24 cellular contexts compared by ENCODE assay signal in the genomic region with DNA sequence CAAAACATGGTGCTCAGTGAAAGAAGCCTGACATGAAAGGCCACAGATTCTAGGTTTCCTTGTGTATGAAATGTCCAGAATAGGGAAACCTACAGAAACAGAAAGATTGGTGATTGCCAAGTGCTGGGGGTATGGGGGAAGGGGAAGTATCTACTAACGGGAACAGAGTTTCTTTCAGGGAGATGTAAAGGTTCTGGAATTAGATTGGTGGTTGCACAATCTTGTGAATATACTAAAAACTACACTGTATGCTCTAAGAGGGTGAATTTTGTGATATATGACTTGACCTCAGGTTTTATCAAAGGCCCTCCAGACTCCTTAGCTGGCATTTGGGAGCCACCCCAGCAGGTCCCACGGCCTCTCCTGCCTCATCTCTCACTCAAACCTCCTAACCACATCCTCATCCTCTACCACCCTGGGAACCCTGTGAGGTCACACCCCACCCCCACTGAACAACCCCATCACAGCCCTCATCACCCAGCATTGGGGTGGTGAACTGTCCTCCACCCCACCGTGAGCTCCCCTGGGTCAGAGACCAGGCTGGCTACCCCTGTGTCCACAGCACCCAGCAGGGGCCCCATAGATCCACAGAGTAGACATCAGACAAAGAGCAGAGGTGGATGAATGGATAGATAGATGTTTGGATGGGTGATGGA.
DNase-seq lines count a peak whose midpoint lies in the region; ATAC-seq lines count a peak whose summit lies in the region.
"Had no signal": no experiment of that assay in that cellular context is flagged by ENCODE, and none has a peak within 500 bp of the region (broad histone marks: within the 10 kb centered on the region; RNA-seq: fewer than 3 reads in every experiment).

No MANE protein-coding gene starts in this region.

- H3K4me1 Mint-ChIP-seq in activated naive CD8-positive, alpha-beta T cell treated with anti-CD3 and anti-CD28 coated beads, Interleukin-2, amount 10 ng/mL, durations not matched to agents 7 days and 5 days: peaks cover 8% of the 10 kb centered on the region
- peaks cover 2% of the 10 kb centered on the region for H3K4me1 Mint-ChIP-seq in activated naive CD8-positive, alpha-beta T cell treated with anti-CD3 and anti-CD28 coated beads for 36 hours
- peaks cover 9 to 11% of the 10 kb centered on the region in 2 donors for H3K4me1 Mint-ChIP-seq in effector memory CD8-positive, alpha-beta T cell (ENCODE audit: low read depth in 2 of 2)
- peaks cover 0 to 6% (median 2%) of the 10 kb centered on the region in 4 donors for H3K4me1 Mint-ChIP-seq in CD4-positive, alpha-beta memory T cell
- H3K4me1 Mint-ChIP-seq: activated B cell treated with CpG ODN at 0.5 μM for 24 hours; activated naive CD4-positive, alpha-beta T cell treated with anti-CD3 and anti-CD28 coated beads, Interleukin-2, amount 50 U/mL, for 24 hours; IgD-negative memory B cell; nephron had no signal

- no peak overlapping the region for H3K4me3 Mint-ChIP-seq in activated naive CD8-positive, alpha-beta T cell treated with anti-CD3 and anti-CD28 coated beads, Interleukin-2, amount 10 ng/mL, durations not matched to agents 7 days and 5 days
- H3K4me3 Mint-ChIP-seq in activated naive CD8-positive, alpha-beta T cell treated with anti-CD3 and anti-CD28 coated beads for 36 hours: no peak overlapping the region
- no peak overlapping the region for H3K4me3 Mint-ChIP-seq in effector memory CD8-positive, alpha-beta T cell
- no peak overlapping the region for H3K4me3 Mint-ChIP-seq in CD4-positive, alpha-beta memory T cell
- H3K4me3 Mint-ChIP-seq: activated B cell treated with CpG ODN at 0.5 μM for 24 hours; activated naive CD4-positive, alpha-beta T cell treated with anti-CD3 and anti-CD28 coated beads, Interleukin-2, amount 50 U/mL, for 24 hours; activated T-cell treated with anti-CD3 and anti-CD28 coated beads, Interleukin-2, amount 50 U/mL, for 4 hours; dendritic cell treated with granulocyte-macrophage colony-stimulating factor and Interleukin-4, amounts not matched to agents 40 ng/mL and 50 ng/mL, for 4 days; IgD-negative memory B cell; nephron; stimulated activated naive B cell treated with anti-CD40 and anti-IgM and Interleukin-4, amounts not matched to agents 10 μg/mL and 1 μg/mL and 100 μg/mL, for 72 hours had no signal

- no peak overlapping the region for H3K4me3 ChIP-seq in CD4-positive, alpha-beta memory T cell (ENCODE audit: low read length in 2 of 2)
- H3K4me3 ChIP-seq: MG63, testis, uterus had no signal

- H3K27ac Mint-ChIP-seq in activated naive CD8-positive, alpha-beta T cell treated with anti-CD3 and anti-CD28 coated beads, Interleukin-2, amount 10 ng/mL, durations not matched to agents 7 days and 5 days: no peak overlapping the region
- H3K27ac Mint-ChIP-seq in activated naive CD8-positive, alpha-beta T cell treated with anti-CD3 and anti-CD28 coated beads for 36 hours: no peak overlapping the region
- no peak overlapping the region for H3K27ac Mint-ChIP-seq in effector memory CD8-positive, alpha-beta T cell
- H3K27ac Mint-ChIP-seq in CD4-positive, alpha-beta memory T cell: no peak overlapping the region
- H3K27ac Mint-ChIP-seq: activated B cell treated with CpG ODN at 0.5 μM for 24 hours; activated naive CD4-positive, alpha-beta T cell treated with anti-CD3 and anti-CD28 coated beads, Interleukin-2, amount 50 U/mL, for 24 hours; dendritic cell treated with granulocyte-macrophage colony-stimulating factor and Interleukin-4, amounts not matched to agents 40 ng/mL and 50 ng/mL, for 4 days; IgD-negative memory B cell; nephron; stimulated activated naive B cell treated with anti-CD40 and anti-IgM and Interleukin-4, amounts not matched to agents 10 μg/mL and 1 μg/mL and 100 μg/mL, for 72 hours had no signal

- intact Hi-C loops in CD4-positive, alpha-beta memory T cell (cut with micrococcal nuclease): no loop called here

- POLR2A ChIA-PET in activated naive CD8-positive, alpha-beta T cell treated with anti-CD3 and anti-CD28 coated beads, Interleukin-2, amount 10 ng/mL, durations not matched to agents 7 days and 5 days (lab: Charles Lee): no interaction called here
- POLR2A ChIA-PET in CD4-positive, alpha-beta memory T cell (lab: Charles Lee; ENCODE audit: partially characterized antibody): no interaction called here

- H3K27me3 Mint-ChIP-seq in activated naive CD8-positive, alpha-beta T cell treated with anti-CD3 and anti-CD28 coated beads, Interleukin-2, amount 10 ng/mL, durations not matched to agents 7 days and 5 days: peaks cover 2% of the 10 kb centered on the region
- H3K27me3 Mint-ChIP-seq in activated naive CD8-positive, alpha-beta T cell treated with anti-CD3 and anti-CD28 coated beads for 36 hours: no peaks in the 10 kb centered on the region
- H3K27me3 Mint-ChIP-seq in effector memory CD8-positive, alpha-beta T cell: no peaks in the 10 kb centered on the region
- no peaks in the 10 kb centered on the region for H3K27me3 Mint-ChIP-seq in CD4-positive, alpha-beta memory T cell
- H3K27me3 Mint-ChIP-seq: activated naive CD4-positive, alpha-beta T cell treated with anti-CD3 and anti-CD28 coated beads, Interleukin-2, amount 50 U/mL, for 24 hours had no signal

- no peak overlapping the region for H3K27ac ChIP-seq in CD4-positive, alpha-beta memory T cell (ENCODE audit: low read depth, low read length)
- H3K27ac ChIP-seq: testis, uterus had no signal

- peaks cover 7% of the 10 kb centered on the region for H3K36me3 Mint-ChIP-seq in activated naive CD8-positive, alpha-beta T cell treated with anti-CD3 and anti-CD28 coated beads, Interleukin-2, amount 10 ng/mL, durations not matched to agents 7 days and 5 days
- no peaks in the 10 kb centered on the region for H3K36me3 Mint-ChIP-seq in activated naive CD8-positive, alpha-beta T cell treated with anti-CD3 and anti-CD28 coated beads for 36 hours
- no peaks in the 10 kb centered on the region for H3K36me3 Mint-ChIP-seq in effector memory CD8-positive, alpha-beta T cell (ENCODE audit: insufficient read depth)
- no peaks in the 10 kb centered on the region for H3K36me3 Mint-ChIP-seq in CD4-positive, alpha-beta memory T cell
- H3K36me3 Mint-ChIP-seq: IgD-negative memory B cell had no signal

- H3K36me3 ChIP-seq in CD4-positive, alpha-beta memory T cell (ENCODE audit: insufficient read depth, low read length): no peaks in the 10 kb centered on the region
- H3K36me3 ChIP-seq: MG63, uterus had no signal

- peaks cover 6% of the 10 kb centered on the region for H3K9me3 Mint-ChIP-seq in activated naive CD8-positive, alpha-beta T cell treated with anti-CD3 and anti-CD28 coated beads, Interleukin-2, amount 10 ng/mL, durations not matched to agents 7 days and 5 days
- H3K9me3 Mint-ChIP-seq in activated naive CD8-positive, alpha-beta T cell treated with anti-CD3 and anti-CD28 coated beads for 36 hours: peaks cover 6% of the 10 kb centered on the region
- peaks cover 0 to 4% of the 10 kb centered on the region in 2 donors for H3K9me3 Mint-ChIP-seq in effector memory CD8-positive, alpha-beta T cell
- H3K9me3 Mint-ChIP-seq in CD4-positive, alpha-beta memory T cell: peaks cover 0 to 4% (median 0%) of the 10 kb centered on the region in 8 donors
- H3K9me3 Mint-ChIP-seq: dendritic cell treated with granulocyte-macrophage colony-stimulating factor and Interleukin-4, amounts not matched to agents 40 ng/mL and 50 ng/mL, for 4 days had no signal

- no peaks in the 10 kb centered on the region for H3K9me3 ChIP-seq in CD4-positive, alpha-beta memory T cell (ENCODE audit: control insufficient read depth in 1 of 2, low read length in 2 of 2)
- H3K9me3 ChIP-seq: MG63, testis, uterus had no signal

- CTCF ChIA-PET in CD4-positive, alpha-beta memory T cell (lab: Charles Lee; ENCODE audit: partially characterized antibody): no interaction called here

- H3K4me1 ChIP-seq in CD4-positive, alpha-beta memory T cell (ENCODE audit: insufficient read depth, low read length): peaks cover 22% of the 10 kb centered on the region
- H3K4me1 ChIP-seq: testis, uterus had no signal

- H3K27me3 ChIP-seq in CD4-positive, alpha-beta memory T cell (ENCODE audit: insufficient read depth, low read length): no peaks in the 10 kb centered on the region
- H3K27me3 ChIP-seq: MG63, testis, uterus had no signal

- ATAC-seq in activated naive CD8-positive, alpha-beta T cell treated with anti-CD3 and anti-CD28 coated beads, Interleukin-2, amount 10 ng/mL, durations not matched to agents 7 days and 5 days (ENCODE audit: low read depth): peak; percentile 61
- peak; percentile 72 for ATAC-seq in effector memory CD8-positive, alpha-beta T cell (replicated peaks)
- no peak for ATAC-seq in GM18870 (IDR thresholded peaks at IDR 0.05; ENCODE audit: unreplicated experiment)
- ATAC-seq in GM18520 (IDR thresholded peaks at IDR 0.05; ENCODE audit: unreplicated experiment): no peak
- ATAC-seq: activated T-cell treated with anti-CD3 and anti-CD28 coated beads, Interleukin-2, amount 50 U/mL, for 4 hours; HCT116; stimulated activated naive B cell treated with anti-CD40 and anti-IgM and Interleukin-4, amounts not matched to agents 10 μg/mL and 1 μg/mL and 100 μg/mL, for 72 hours had no signal

- no peak for DNase-seq in activated naive CD8-positive, alpha-beta T cell treated with anti-CD3 and anti-CD28 coated beads, Interleukin-2, amount 10 ng/mL, durations not matched to agents 7 days and 5 days
- no peak for DNase-seq in activated naive CD8-positive, alpha-beta T cell treated with anti-CD3 and anti-CD28 coated beads for 36 hours
- DNase-seq in SKM-1 (lab: John Stamatoyannopoulos, UW; ENCODE audit: unreplicated experiment) (peak; percentile 40), GM19240 (ENCODE audit: insufficient read length, low spot score) (no peak)
- no peak for DNase-seq in effector memory CD8-positive, alpha-beta T cell
- no peak for DNase-seq in CD4-positive, alpha-beta memory T cell
- DNase-seq: activated B cell treated with CpG ODN at 0.5 μM for 24 hours; activated CD8-positive, alpha-beta memory T cell treated with anti-CD3 and anti-CD28 coated beads for 24 hours; activated T-cell treated with anti-CD3 and anti-CD28 coated beads, Interleukin-2, amount 50 U/mL, for 4 hours; caudate nucleus; MG63; NCI-H2171; NCI-H526; RPMI8226; stimulated activated naive B cell treated with anti-CD40 and anti-IgM and Interleukin-4, amounts not matched to agents 10 μg/mL and 1 μg/mL and 100 μg/mL, for 72 hours; testis; uterus had no signal

Comparison
In these comparisons a context has a peak if more than half of its experiments do, and no peak if none do; other contexts are left out.
1. ATAC-seq: peak in activated naive CD8-positive, alpha-beta T cell treated with anti-CD3 and anti-CD28 coated beads, Interleukin-2, amount 10 ng/mL, durations not matched to agents 7 days and 5 days (single experiment) and effector memory CD8-positive, alpha-beta T cell (single experiment); none in GM18870 (single experiment) and GM18520 (single experiment).